ENCODE assay signal across 1 cellular context in genomic region chr20:47501483-47502270, GRCh38.
TF ChIP-seq lines count a peak whose summit lies in the region.

NCOA3 (plus strand) TSS chr20:47501887; CDS start chr20:47622248, 120,361 bp downstream.

TF ChIP-seq in HepG2, 621 proteins besides CTCF, POLR2A, EP300 and RAD21 (continued from another document and continues in another):
- TF ChIP-seq, protein P1, sequence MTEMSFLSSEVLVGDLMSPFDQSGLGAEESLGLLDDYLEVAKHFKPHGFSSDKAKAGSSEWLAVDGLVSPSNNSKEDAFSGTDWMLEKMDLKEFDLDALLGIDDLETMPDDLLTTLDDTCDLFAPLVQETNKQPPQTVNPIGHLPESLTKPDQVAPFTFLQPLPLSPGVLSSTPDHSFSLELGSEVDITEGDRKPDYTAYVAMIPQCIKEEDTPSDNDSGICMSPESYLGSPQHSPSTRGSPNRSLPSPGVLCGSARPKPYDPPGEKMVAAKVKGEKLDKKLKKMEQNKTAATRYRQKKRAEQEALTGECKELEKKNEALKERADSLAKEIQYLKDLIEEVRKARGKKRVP (CRISPR knock-in tag; IDR thresholded peaks at IDR 0.05), result peak in 1 of 2 experiments; percentile 81; a peak in 2 of 4 replicates
- TF ChIP-seq ATAD3A (CRISPR knock-in tag; IDR thresholded peaks at IDR 0.05) (no peak), SP4 (CRISPR knock-in tag; IDR thresholded peaks at IDR 0.05) (peak; percentile 85), CCAR2 (optimal IDR thresholded peaks at IDR 0.05; ENCODE audit: low read depth, low read length) (peak; percentile 89), PHF8 (CRISPR knock-in tag; IDR thresholded peaks at IDR 0.05) (peak; percentile 91), GTF2F1 (IDR thresholded peaks at IDR 0.05; ENCODE audit: low read length) (peak; percentile 60; the same call in 1 of the 2 replicates), KLF12 (CRISPR knock-in tag; IDR thresholded peaks at IDR 0.05; ENCODE audit: borderline replicate concordance) (peak; percentile 100), HCFC1 (IDR thresholded peaks at IDR 0.05; ENCODE audit: low read depth, low read length) (peak; percentile 97), ZNF24 (IDR thresholded peaks at IDR 0.05) (no peak), ZBTB1 (CRISPR knock-in tag; IDR thresholded peaks at IDR 0.05; ENCODE audit: borderline replicate concordance) (no peak), CENPT (CRISPR knock-in tag; IDR thresholded peaks at IDR 0.05; ENCODE audit: low read depth) (peak; percentile 42), ZNF792 (CRISPR knock-in tag; IDR thresholded peaks at IDR 0.05) (peak; percentile 98), ZNF343 (CRISPR knock-in tag; IDR thresholded peaks at IDR 0.05) (0 out of 2 replicates have a peak, but pooled peaks have one; percentile 75), ZNF441 (CRISPR knock-in tag; IDR thresholded peaks at IDR 0.05; ENCODE audit: borderline replicate concordance) (peak; percentile 84), ARID4A (CRISPR knock-in tag; IDR thresholded peaks at IDR 0.05; ENCODE audit: borderline replicate concordance) (peak; percentile 99), KLF15 (CRISPR knock-in tag; IDR thresholded peaks at IDR 0.05; ENCODE audit: borderline replicate concordance) (peak; percentile 87; the same call in 1 of the 2 replicates), KLF9 (CRISPR knock-in tag; IDR thresholded peaks at IDR 0.05; ENCODE audit: low read depth) (peak; percentile 97), IRF2 (CRISPR knock-in tag; IDR thresholded peaks at IDR 0.05) (peak; percentile 100), ZGPAT (CRISPR knock-in tag; IDR thresholded peaks at IDR 0.05) (peak; percentile 99), POGZ (CRISPR knock-in tag; IDR thresholded peaks at IDR 0.05) (peak; percentile 100), ZNF552 (CRISPR knock-in tag; IDR thresholded peaks at IDR 0.05; ENCODE audit: borderline replicate concordance) (peak; percentile 24; the same call in 1 of the 2 replicates), NFYC (CRISPR knock-in tag; IDR thresholded peaks at IDR 0.05) (peak; percentile 52), PRDM10 (CRISPR knock-in tag; IDR thresholded peaks at IDR 0.05; ENCODE audit: low read depth) (peak; percentile 69; the same call in 1 of the 2 replicates), SALL1 (CRISPR knock-in tag; IDR thresholded peaks at IDR 0.05) (peak; percentile 99), MXI1 (IDR thresholded peaks at IDR 0.05; ENCODE audit: borderline replicate concordance, low read depth, low read length) (peak; percentile 96; the same call in 2 of the 3 replicates), TARDBP (CRISPR knock-in tag; IDR thresholded peaks at IDR 0.05) (peak; percentile 93), AHR (CRISPR knock-in tag; IDR thresholded peaks at IDR 0.05) (peak; percentile 83), STAT5B (CRISPR knock-in tag; IDR thresholded peaks at IDR 0.05) (peak; percentile 64; the same call in 1 of the 2 replicates), SNAPC2 (CRISPR knock-in tag; IDR thresholded peaks at IDR 0.05) (peak; percentile 81), ZFP36 (IDR thresholded peaks at IDR 0.05; ENCODE audit: borderline replicate concordance, low read depth, low read length, partially characterized antibody) (no peak), DR1 (CRISPR knock-in tag; IDR thresholded peaks at IDR 0.05) (peak; percentile 98), DRAP1 (CRISPR knock-in tag; IDR thresholded peaks at IDR 0.05) (peak; percentile 99), ZNF646 (CRISPR knock-in tag; IDR thresholded peaks at IDR 0.05) (no peak; the same call in 1 of the 2 replicates), NCOA2 (CRISPR knock-in tag; IDR thresholded peaks at IDR 0.05) (peak; percentile 81)
- TF ChIP-seq, protein P2, sequence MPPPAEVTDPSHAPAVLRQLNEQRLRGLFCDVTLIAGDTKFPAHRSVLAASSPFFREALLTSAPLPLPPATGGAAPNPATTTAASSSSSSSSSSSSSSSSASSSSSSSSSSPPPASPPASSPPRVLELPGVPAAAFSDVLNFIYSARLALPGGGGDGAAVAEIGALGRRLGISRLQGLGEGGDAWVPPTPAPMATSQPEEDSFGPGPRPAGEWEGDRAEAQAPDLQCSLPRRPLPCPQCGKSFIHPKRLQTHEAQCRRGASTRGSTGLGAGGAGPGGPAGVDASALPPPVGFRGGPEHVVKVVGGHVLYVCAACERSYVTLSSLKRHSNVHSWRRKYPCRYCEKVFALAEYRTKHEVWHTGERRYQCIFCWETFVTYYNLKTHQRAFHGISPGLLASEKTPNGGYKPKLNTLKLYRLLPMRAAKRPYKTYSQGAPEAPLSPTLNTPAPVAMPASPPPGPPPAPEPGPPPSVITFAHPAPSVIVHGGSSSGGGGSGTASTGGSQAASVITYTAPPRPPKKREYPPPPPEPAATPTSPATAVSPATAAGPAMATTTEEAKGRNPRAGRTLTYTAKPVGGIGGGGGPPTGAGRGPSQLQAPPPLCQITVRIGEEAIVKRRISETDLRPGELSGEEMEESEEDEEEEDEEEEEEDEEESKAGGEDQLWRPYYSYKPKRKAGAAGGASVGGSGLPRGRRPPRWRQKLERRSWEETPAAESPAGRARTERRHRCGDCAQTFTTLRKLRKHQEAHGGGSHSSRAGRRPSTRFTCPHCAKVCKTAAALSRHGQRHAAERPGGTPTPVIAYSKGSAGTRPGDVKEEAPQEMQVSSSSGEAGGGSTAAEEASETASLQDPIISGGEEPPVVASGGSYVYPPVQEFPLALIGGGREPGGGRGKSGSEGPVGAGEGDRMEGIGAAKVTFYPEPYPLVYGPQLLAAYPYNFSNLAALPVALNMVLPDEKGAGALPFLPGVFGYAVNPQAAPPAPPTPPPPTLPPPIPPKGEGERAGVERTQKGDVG (CRISPR knock-in tag; IDR thresholded peaks at IDR 0.05; ENCODE audit: borderline replicate concordance), result peak; percentile 99
- TF ChIP-seq, protein P3, sequence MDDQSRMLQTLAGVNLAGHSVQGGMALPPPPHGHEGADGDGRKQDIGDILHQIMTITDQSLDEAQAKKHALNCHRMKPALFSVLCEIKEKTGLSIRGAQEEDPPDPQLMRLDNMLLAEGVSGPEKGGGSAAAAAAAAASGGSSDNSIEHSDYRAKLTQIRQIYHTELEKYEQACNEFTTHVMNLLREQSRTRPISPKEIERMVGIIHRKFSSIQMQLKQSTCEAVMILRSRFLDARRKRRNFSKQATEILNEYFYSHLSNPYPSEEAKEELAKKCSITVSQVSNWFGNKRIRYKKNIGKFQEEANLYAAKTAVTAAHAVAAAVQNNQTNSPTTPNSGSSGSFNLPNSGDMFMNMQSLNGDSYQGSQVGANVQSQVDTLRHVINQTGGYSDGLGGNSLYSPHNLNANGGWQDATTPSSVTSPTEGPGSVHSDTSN (CRISPR knock-in tag; IDR thresholded peaks at IDR 0.05; ENCODE audit: borderline replicate concordance), result peak; percentile 80; the same call in 1 of the 2 replicates
